In genomic region chr11:86704710-86705109, GRCh38 we compare ENCODE assay signal across 18 cellular contexts.
"Had no signal": no experiment of that assay in that cellular context is flagged by ENCODE, and none has a peak within 500 bp of the region (broad histone marks: within the 10 kb centered on the region; RNA-seq: fewer than 3 reads in every experiment).

No MANE protein-coding gene starts in this region.

- DNase-seq: dorsolateral prefrontal cortex; effector CD4-positive, alpha-beta T cell; head of caudate nucleus; naive thymus-derived CD8-positive, alpha-beta T cell; nephron progenitor cell; nucleus accumbens; posterior cingulate gyrus; psoas muscle; retina; stimulated activated CD4-positive, alpha-beta T cell treated with anti-CD3 and anti-CD28 coated beads, Interleukin-2, amount 100 ng/mL, for 24 hours; stimulated activated CD4-positive, alpha-beta T cell treated with anti-CD3 and anti-CD28 coated beads, Interleukin-4, amount 100 ng/mL, for 4 hours had no signal

- H3K36me3 ChIP-seq: thoracic aorta, tibial nerve, vagina had no signal

- H3K4me3 Mint-ChIP-seq: naive thymus-derived CD8-positive, alpha-beta T cell; nephron progenitor cell; stimulated activated memory B cell treated with anti-CD40 and anti-IgM and Interleukin-4, amounts not matched to agents 10 μg/mL and 1 μg/mL and 100 μg/mL, for 72 hours; stimulated activated naive CD8-positive, alpha-beta T cell treated with anti-CD3 and anti-CD28 coated beads, Interleukin-15, Interleukin-2, amounts not matched to agents 100 ng/mL and 50 ng/mL, for 24 hours had no signal

- H3K9me3 ChIP-seq: psoas muscle, thoracic aorta, tibial nerve, vagina had no signal

- ATAC-seq: left lobe of liver; naive thymus-derived CD8-positive, alpha-beta T cell; psoas muscle; sciatic nerve had no signal

- H3K27ac Mint-ChIP-seq: naive thymus-derived CD8-positive, alpha-beta T cell; nephron progenitor cell; stimulated activated memory B cell treated with anti-CD40 and anti-IgM and Interleukin-4, amounts not matched to agents 10 μg/mL and 1 μg/mL and 100 μg/mL, for 72 hours; stimulated activated naive CD8-positive, alpha-beta T cell treated with anti-CD3 and anti-CD28 coated beads, Interleukin-15, Interleukin-2, amounts not matched to agents 100 ng/mL and 50 ng/mL, for 24 hours had no signal

- H3K4me1 Mint-ChIP-seq: naive thymus-derived CD8-positive, alpha-beta T cell; stimulated activated memory B cell treated with anti-CD40 and anti-IgM and Interleukin-4, amounts not matched to agents 10 μg/mL and 1 μg/mL and 100 μg/mL, for 72 hours had no signal

- H3K4me3 ChIP-seq: dorsolateral prefrontal cortex, psoas muscle, thoracic aorta, tibial nerve, vagina had no signal

- H3K27ac ChIP-seq: dorsolateral prefrontal cortex, psoas muscle, thoracic aorta, tibial nerve, vagina had no signal

- H3K36me3 Mint-ChIP-seq: naive thymus-derived CD8-positive, alpha-beta T cell; stimulated activated memory B cell treated with anti-CD40 and anti-IgM and Interleukin-4, amounts not matched to agents 10 μg/mL and 1 μg/mL and 100 μg/mL, for 72 hours had no signal

- H3K27me3 ChIP-seq: tibial nerve, vagina had no signal
